Comparison of ENCODE assay signal across 8 cellular contexts in genomic region chr19:17332677-17333581, GRCh38. TPM values are rescaled to one million over a fixed set of nuclear protein-coding genes. Genes with fewer than 3 reads are reported as not detected.
A peak's percentile ranks its signal among the peaks of the same experiment; 100 is the strongest.
DNase-seq lines count a peak whose midpoint lies in the region; ATAC-seq, FAIRE-seq and TF ChIP-seq lines count a peak whose summit lies in the region.

No MANE protein-coding gene starts in this region.

- peaks cover 40% of the 10 kb centered on the region for H3K4me1 Mint-ChIP-seq in CD8-positive, alpha-beta T cell (ENCODE audit: low read depth)
- H3K4me1 Mint-ChIP-seq in chondrocyte (ENCODE audit: low read depth) = peaks cover 24% of the 10 kb centered on the region

- H3K27me3 ChIP-seq in CD8-positive, alpha-beta T cell (ENCODE audit: insufficient read depth, low read length) = no peaks in the 10 kb centered on the region
- peaks cover 13% of the 10 kb centered on the region for H3K27me3 ChIP-seq in H7 (ENCODE audit: control insufficient read depth, insufficient read depth, low read length)
- no peaks in the 10 kb centered on the region for H3K27me3 ChIP-seq in small intestine (ENCODE audit: control insufficient read depth in 2 of 2, insufficient read depth in 2 of 2, low read length in 2 of 2)

- peaks cover 36% of the 10 kb centered on the region for H3K4me1 ChIP-seq in CD8-positive, alpha-beta T cell (ENCODE audit: insufficient read depth, low read length)
- H3K4me1 ChIP-seq in small intestine (ENCODE audit: control insufficient read depth in 2 of 2, insufficient read depth in 1 of 2, low read depth in 1 of 2, low read length in 1 of 2) = peaks cover 4 to 8% of the 10 kb centered on the region in 2 donors

- TF ChIP-seq CTCF in CD8-positive, alpha-beta T cell (IDR thresholded peaks at IDR 0.05) = no peak
- no peak for TF ChIP-seq CTCF in RWPE1 (conservative IDR thresholded peaks at IDR 0.05; ENCODE audit: low read depth)
- no peak for TF ChIP-seq CTCF in chondrocyte (IDR thresholded peaks at IDR 0.05)

- intact Hi-C loops in CD8-positive, alpha-beta T cell (cut with DNase I, micrococcal nuclease) = no loop called here

- H3K36me3 ChIP-seq in CD8-positive, alpha-beta T cell (ENCODE audit: insufficient read depth, low read length) = no peaks in the 10 kb centered on the region
- H3K36me3 ChIP-seq in H7 (replicated peaks; ENCODE audit: control insufficient read depth, insufficient read depth, low read length) (no peaks in the 10 kb centered on the region), small intestine (ENCODE audit: control insufficient read depth in 2 of 2, insufficient read depth in 2 of 2, low read length in 2 of 2) (no peaks in the 10 kb centered on the region)

- H3K4me3 Mint-ChIP-seq in CD8-positive, alpha-beta T cell = peak overlapping the region; percentile 49
- H3K4me3 Mint-ChIP-seq in chondrocyte (ENCODE audit: unreplicated experiment) = peak overlapping the region; percentile 12

- no peaks in the 10 kb centered on the region for H3K27me3 Mint-ChIP-seq in CD8-positive, alpha-beta T cell (ENCODE audit: low read depth)
- H3K27me3 Mint-ChIP-seq in chondrocyte (ENCODE audit: low read depth) = no peaks in the 10 kb centered on the region

- no peak for FAIRE-seq in small intestine (lab: Jason Lieb, UNC)

- H3K9me3 ChIP-seq in CD8-positive, alpha-beta T cell (ENCODE audit: low read length) = no peaks in the 10 kb centered on the region
- H3K9me3 ChIP-seq in small intestine (ENCODE audit: control insufficient read depth, low read depth) = no peaks in the 10 kb centered on the region

- H3K9me3 Mint-ChIP-seq in CD8-positive, alpha-beta T cell = no peaks in the 10 kb centered on the region
- no peaks in the 10 kb centered on the region for H3K9me3 Mint-ChIP-seq in chondrocyte (ENCODE audit: low read depth)

- POLR2A ChIA-PET in CD8-positive, alpha-beta T cell (lab: Charles Lee) = interaction anchor here (1.1 to 5.9 kb wide), 4 partner anchors 10 to 30 kb away, joined by 3 to 29 read pairs (median 7); partner anchors contain the start of genes ABHD8, DDA1 and MRPL34
- POLR2A ChIA-PET in RWPE1 (lab: Yijun Ruan, JAX; ENCODE audit: low non-redundant PET) = interaction anchor here (0.6 kb wide), 1 partner anchor 12 kb away, joined by 3 read pairs; no protein-coding TSS in a partner anchor

- no peak overlapping the region for H3K4me3 ChIP-seq in CD8-positive, alpha-beta T cell (ENCODE audit: low read depth, low read length)
- H3K4me3 ChIP-seq in H7 (ENCODE audit: insufficient read depth, low read depth, low read length) (no peak overlapping the region), small intestine (ENCODE audit: low read depth in 1 of 2, low read length in 2 of 2) (no peak overlapping the region)

- WGBS in small intestine, 3 donors = 96 to 97% (median 96%) methylated on average over 45 of the region's 45 CpGs

- CTCF ChIA-PET in CD8-positive, alpha-beta T cell (lab: Charles Lee) = interaction anchor here (1.1 to 2.3 kb wide), 6 partner anchors 12 to 56 kb away, joined by 3 to 10 read pairs (median 6); partner anchors contain the start of gene DDA1
- CTCF ChIA-PET in RWPE1 (lab: Yijun Ruan, JAX) = interaction anchor here (0.8 to 2.2 kb wide), 5 partner anchors 28 to 53 kb away, joined by 3 to 8 read pairs (median 4); partner anchors contain the start of genes ABHD8 and MRPL34

- peaks cover 7% of the 10 kb centered on the region for H3K36me3 Mint-ChIP-seq in CD8-positive, alpha-beta T cell
- H3K36me3 Mint-ChIP-seq in chondrocyte (ENCODE audit: low read depth) = peaks cover 8% of the 10 kb centered on the region

- peak in 2 of 7 experiments; percentile 28 to 67 for DNase-seq in CD8-positive, alpha-beta T cell
- DNase-seq in H7 (peak; percentile 92), RWPE1 (ENCODE audit: low spot score) (peak; percentile 43), chondrocyte (ENCODE audit: low spot score) (no peak), small intestine (peak; percentile 51), AG08395 (ENCODE audit: low spot score) (no peak)

- no peak overlapping the region for H3K27ac Mint-ChIP-seq in CD8-positive, alpha-beta T cell
- H3K27ac Mint-ChIP-seq in chondrocyte (ENCODE audit: unreplicated experiment) = no peak overlapping the region

- H3K27ac ChIP-seq in CD8-positive, alpha-beta T cell (ENCODE audit: low read depth, low read length) = no peak overlapping the region
- H3K27ac ChIP-seq in RWPE1 (peak overlapping the region; percentile 98), small intestine (ENCODE audit: low read depth in 1 of 2, low read length in 1 of 2) (no peak overlapping the region)

- no peak for ATAC-seq in CD8-positive, alpha-beta T cell
- ATAC-seq in GM18907 (IDR thresholded peaks at IDR 0.05; ENCODE audit: unreplicated experiment) (no peak), GM18873 (IDR thresholded peaks at IDR 0.05; ENCODE audit: low FRiP score, unreplicated experiment) (no peak)

RNA-seq across cellular contexts. Expression of gene ANO8, which starts 1.7 kb away (rescaled TPM):
- 10 to 100 TPM; 11.6 to 12.5 TPM for total RNA-seq in CD8-positive, alpha-beta T cell
- 6.9 and 7.5 TPM in 2 replicates for total RNA-seq in H7 (2014; rRNA removed; shearing (Covaris generic))
- total RNA-seq in chondrocyte = 16.7 to 18.9 TPM (median 16.8 TPM) in 3 replicates
- polyA plus RNA-seq in small intestine = 1 to 10 TPM; 1.9 to 5.1 (median 4.1) TPM

RNA-seq across cellular contexts. Expression of gene GTPBP3, which starts 4.4 kb away (rescaled TPM):
- total RNA-seq in CD8-positive, alpha-beta T cell = 10 to 100 TPM; 20.8 to 25.7 TPM
- total RNA-seq in H7 (2014; rRNA removed; shearing (Covaris generic)) = 63.0 and 64.9 TPM in 2 replicates
- 16.7 to 20.9 TPM (median 20.6 TPM) in 3 replicates for total RNA-seq in chondrocyte
- polyA plus RNA-seq in small intestine = 10 to 100 TPM in 1 of 3 donors, 1 to 10 TPM in 2; 9.2 to 12.6 (median 9.2) TPM

RNA-seq across cellular contexts. Expression of gene DDA1, which starts 23.6 kb away (rescaled TPM):
- 10 to 100 TPM; 47.7 to 54.6 TPM for total RNA-seq in CD8-positive, alpha-beta T cell
- 32.8 and 50.8 TPM in 2 replicates for total RNA-seq in H7 (2014; rRNA removed; shearing (Covaris generic))
- 53.0 to 66.6 TPM (median 63.9 TPM) in 3 replicates for total RNA-seq in chondrocyte
- polyA plus RNA-seq in small intestine = 10 to 100 TPM; 48.6 to 57.5 (median 49.2) TPM

RNA-seq across cellular contexts. Expression of gene MRPL34, which starts 27.3 kb away (rescaled TPM):
- 10 to 100 TPM; 29.5 to 33.8 TPM for total RNA-seq in CD8-positive, alpha-beta T cell
- 76.7 and 121 TPM in 2 replicates for total RNA-seq in H7 (2014; rRNA removed; shearing (Covaris generic))
- 56.6 to 68.7 TPM (median 61.7 TPM) in 3 replicates for total RNA-seq in chondrocyte
- 100 to 1,000 TPM; 199 to 404 (median 356) TPM for polyA plus RNA-seq in small intestine

RNA-seq across cellular contexts. Expression of gene ABHD8, which starts 29.7 kb away (rescaled TPM):
- total RNA-seq in CD8-positive, alpha-beta T cell = 1 to 10 TPM; 3.3 to 3.9 TPM
- total RNA-seq in H7 (2014; rRNA removed; shearing (Covaris generic)) = 13.6 and 15.1 TPM in 2 replicates
- 3.5 to 6.6 TPM (median 5.9 TPM) in 3 replicates for total RNA-seq in chondrocyte
- polyA plus RNA-seq in small intestine = 1 to 10 TPM; 2.2 to 5.1 (median 3.5) TPM

Comparison
In these comparisons a context has a peak if more than half of its experiments do, and no peak if none do; other contexts are left out.
1. DNase-seq: peak in H7 (single experiment), RWPE1 (single experiment) and small intestine (single experiment); none in chondrocyte (single experiment) and AG08395 (single experiment).